Comparison of ENCODE assay signal across 11 cellular contexts in the genomic region with DNA sequence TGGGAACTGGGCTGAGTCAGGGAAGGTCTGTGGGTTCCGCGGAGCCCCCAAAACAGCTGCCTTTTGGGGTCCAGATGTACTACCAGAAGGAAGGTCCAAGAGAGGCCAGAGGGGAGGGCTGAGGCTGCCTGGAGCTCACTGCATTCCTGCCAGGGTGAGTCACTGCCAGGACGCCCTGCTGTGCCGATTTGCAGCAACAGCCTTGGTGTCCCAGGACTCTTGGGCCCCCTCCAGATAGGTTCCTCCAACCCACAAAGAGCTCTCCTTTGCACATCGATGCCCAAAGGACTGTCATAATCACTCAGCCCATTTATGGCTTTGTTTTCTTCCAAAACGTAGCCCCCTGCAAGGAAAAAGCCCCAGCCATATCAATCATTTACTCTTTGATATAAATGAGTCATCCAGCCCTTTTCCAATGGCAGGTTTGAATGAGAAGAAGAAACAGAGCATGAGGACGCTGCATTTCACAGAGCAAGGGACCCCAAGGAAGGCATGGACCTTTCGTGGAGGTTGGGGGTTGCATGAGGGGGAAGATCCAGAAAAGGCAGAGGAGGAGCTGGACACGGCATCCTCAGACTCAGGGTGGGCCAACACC. TPM values are rescaled to one million over a fixed set of nuclear protein-coding genes. Genes with fewer than 3 reads are reported as not detected.
DNase-seq lines count a peak whose midpoint lies in the region; ATAC-seq and TF ChIP-seq lines count a peak whose summit lies in the region.
"Had no signal": no experiment of that assay in that cellular context is flagged by ENCODE, and none has a peak within 500 bp of the region (broad histone marks: within the 10 kb centered on the region; RNA-seq: fewer than 3 reads in every experiment).

No MANE protein-coding gene starts in this region.

- H3K36me3 ChIP-seq in adrenal gland (replicated peaks in 1 of 2) (no peaks in the 10 kb centered on the region), right atrium auricular region (no peaks in the 10 kb centered on the region), stomach (no peaks in the 10 kb centered on the region), vagina (no peaks in the 10 kb centered on the region)

- H3K4me3 ChIP-seq in HFF-Myc (replicated peaks; ENCODE audit: low read depth, low read length) (no peak overlapping the region), adrenal gland (no peak overlapping the region), right atrium auricular region (no peak overlapping the region), stomach (no peak overlapping the region), vagina (no peak overlapping the region)

- TF ChIP-seq EP300 in stomach (IDR thresholded peaks at IDR 0.05): no peak

- no peaks in the 10 kb centered on the region for H3K4me1 Mint-ChIP-seq in activated T-helper 17 cell treated with anti-CD3 and anti-CD28 coated beads, Interleukin-2, amount 50 U/mL, for 72 hours

- intact Hi-C loops in adrenal gland (cut with DNase I) (no loop called here), stomach (cut with DNase I; ENCODE audit: low total_unique reads) (no loop called here), vagina (cut with DNase I) (no loop called here)

- no peak overlapping the region for H3K27ac ChIP-seq in adrenal gland
- no peak overlapping the region for H3K27ac ChIP-seq in right atrium auricular region
- H3K27ac ChIP-seq in stomach: peak overlapping the region in 3 of 5 donors; percentile 29 to 41 (median 36)
- no peak overlapping the region for H3K27ac ChIP-seq in vagina

- no peaks in the 10 kb centered on the region for H3K27me3 ChIP-seq in adrenal gland
- H3K27me3 ChIP-seq in right atrium auricular region: no peaks in the 10 kb centered on the region
- H3K27me3 ChIP-seq in stomach: peaks cover 0 to 3% (median 0%) of the 10 kb centered on the region in 3 donors
- H3K27me3 ChIP-seq in vagina: no peaks in the 10 kb centered on the region

- H3K27me3 Mint-ChIP-seq in activated T-helper 17 cell treated with anti-CD3 and anti-CD28 coated beads, Interleukin-2, amount 50 U/mL, for 72 hours: peaks cover 13% of the 10 kb centered on the region

- no peak overlapping the region for H3K4me3 Mint-ChIP-seq in activated T-helper 17 cell treated with anti-CD3 and anti-CD28 coated beads, Interleukin-2, amount 50 U/mL, for 72 hours
- H3K4me3 Mint-ChIP-seq: dendritic cell treated with granulocyte-macrophage colony-stimulating factor and Interleukin-4, amounts not matched to agents 40 ng/mL and 50 ng/mL, for 4 days had no signal

- H3K36me3 Mint-ChIP-seq in activated T-helper 17 cell treated with anti-CD3 and anti-CD28 coated beads, Interleukin-2, amount 50 U/mL, for 72 hours (ENCODE audit: low read depth): no peaks in the 10 kb centered on the region

- peaks cover 3% of the 10 kb centered on the region for H3K9me3 Mint-ChIP-seq in activated T-helper 17 cell treated with anti-CD3 and anti-CD28 coated beads, Interleukin-2, amount 50 U/mL, for 72 hours

- H3K9me3 ChIP-seq in adrenal gland (replicated peaks in 1 of 3) (no peaks in the 10 kb centered on the region), right atrium auricular region (peaks cover 0 to 5% of the 10 kb centered on the region in 2 donors), stomach (peaks cover 0 to 11% (median 0%) of the 10 kb centered on the region in 4 donors), vagina (no peaks in the 10 kb centered on the region)

- no peak for TF ChIP-seq POLR2A in adrenal gland (IDR thresholded peaks at IDR 0.05)
- no peak for TF ChIP-seq POLR2A in stomach (IDR thresholded peaks at IDR 0.05)
- no peak for TF ChIP-seq POLR2A in vagina (IDR thresholded peaks at IDR 0.05)

- DNase-seq in HFF-Myc (ENCODE audit: extremely low read depth, low read depth) (peak; percentile 75), adrenal gland (peak; percentile 58 to 87 (median 84)), right atrium auricular region (ENCODE audit: low spot score) (peak; percentile 67), stomach (no peak), vagina (ENCODE audit: extremely low spot score in 2 of 2) (no peak)
- no peak for DNase-seq in stimulated activated naive CD4-positive, alpha-beta T cell (lab: John Stamatoyannopoulos, UW)
- DNase-seq: occipital lobe, T-helper 9 cell had no signal

- no peak overlapping the region for H3K27ac Mint-ChIP-seq in activated T-helper 17 cell treated with anti-CD3 and anti-CD28 coated beads, Interleukin-2, amount 50 U/mL, for 72 hours
- H3K27ac Mint-ChIP-seq: dendritic cell treated with granulocyte-macrophage colony-stimulating factor and Interleukin-4, amounts not matched to agents 40 ng/mL and 50 ng/mL, for 4 days had no signal

- no peak for ATAC-seq in activated T-helper 17 cell treated with anti-CD3 and anti-CD28 coated beads, Interleukin-2, amount 50 U/mL, for 72 hours (replicated peaks)
- ATAC-seq in GM18867 (IDR thresholded peaks at IDR 0.05; ENCODE audit: unreplicated experiment): no peak

- H3K4me1 ChIP-seq in adrenal gland (replicated peaks in 1 of 2) (no peaks in the 10 kb centered on the region), right atrium auricular region (peaks cover 0 to 22% of the 10 kb centered on the region in 2 donors), stomach (peaks cover 0 to 44% (median 21%) of the 10 kb centered on the region in 4 donors), vagina (no peaks in the 10 kb centered on the region)

- TF ChIP-seq CTCF in HFF-Myc (IDR thresholded peaks at IDR 0.05; ENCODE audit: low read depth, low read length, missing control alignments) (no peak), adrenal gland (IDR thresholded peaks at IDR 0.05) (no peak), right atrium auricular region (IDR thresholded peaks at IDR 0.05) (no peak), stomach (IDR thresholded peaks at IDR 0.05) (no peak), vagina (IDR thresholded peaks at IDR 0.05) (no peak)

- 25 to 47% (median 41%) methylated on average over 9 of the region's 9 CpGs for WGBS in adrenal gland, 4 donors
- 38 to 51% (median 43%) methylated on average over 7 to 9 of the region's 9 CpGs for WGBS in stomach, 5 donors

RNA-seq across cellular contexts. Expression of a gene that starts 32.2 kb away (rescaled TPM):
- total RNA-seq in adrenal gland (1 to 10 TPM in 6 of 8 donors, under 1 TPM in 2; 0.54 to 4.4 (median 1.7) TPM), right atrium auricular region (10 to 100 TPM in 1 of 2 donors, 1 to 10 TPM in 1; 5.7 to 11.8 TPM), stomach (1 to 10 TPM in 4 of 5 donors, under 1 TPM in 1; 0.58 to 9.9 (median 7.1) TPM), vagina (not detected)
- polyA plus RNA-seq in adrenal gland (1 to 10 TPM; 1.7 to 7.6 (median 2.3) TPM), stomach (1 to 10 TPM; 1.2 to 7.2 (median 1.4) TPM)
- not detected for total RNA-seq in activated T-helper 17 cell treated with anti-CD3 and anti-CD28 coated beads, Interleukin-2, amount 50 U/mL, for 72 hours

Comparison
In these comparisons a context has a peak if more than half of its experiments do, and no peak if none do; other contexts are left out.
1. DNase-seq: peak in HFF-Myc (single experiment), adrenal gland (7 of 7) and right atrium auricular region (single experiment); none in stomach (single experiment), stimulated activated naive CD4-positive, alpha-beta T cell (0 of 6) and vagina (0 of 2).
2. H3K27ac ChIP-seq: peak in stomach (3 of 5); none in adrenal gland (0 of 5), right atrium auricular region (0 of 2) and vagina (single experiment).